2 cellular contexts compared by ENCODE assay signal in the genomic region with DNA sequence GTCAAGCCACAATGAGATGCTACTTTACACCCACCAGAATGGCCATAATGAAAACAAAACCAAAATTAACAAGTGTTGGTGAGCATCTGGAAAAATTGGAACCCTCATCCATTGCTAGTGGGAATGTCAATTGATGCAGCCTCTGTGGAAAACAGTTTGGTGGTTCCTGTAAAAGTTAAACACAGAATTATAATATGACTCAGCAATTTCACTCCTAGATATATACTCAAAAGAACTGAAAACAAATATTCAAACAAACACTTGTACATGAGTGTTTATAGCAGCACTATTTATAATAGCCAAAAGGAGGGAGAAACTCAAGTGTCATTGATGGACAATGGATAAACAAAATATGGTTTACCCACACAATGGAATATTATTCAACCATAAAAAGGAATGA.
TF ChIP-seq lines count a peak whose summit lies in the region.

No MANE protein-coding gene starts in this region.

TF ChIP-seq in IMR-90, 13 proteins besides CTCF, POLR2A, EP300 and RAD21:
- TF ChIP-seq MAFK (IDR thresholded peaks at IDR 0.05; ENCODE audit: low read depth, low read length) (peak; percentile 84), RCOR1 (IDR thresholded peaks at IDR 0.05; ENCODE audit: insufficient replicate concordance, low read length) (no peak), FOS (IDR thresholded peaks at IDR 0.05; ENCODE audit: low read depth, low read length) (no peak), NFE2L2 (IDR thresholded peaks at IDR 0.05; ENCODE audit: low read depth, low read length) (peak; percentile 92)
TF ChIP-seq in IMR-90: peak in this region for 2.

TF ChIP-seq in H1, 55 proteins besides CTCF, POLR2A, EP300 and RAD21:
- peak; percentile 13; the same call in 1 of the 2 replicates for TF ChIP-seq MAFK (IDR thresholded peaks at IDR 0.05; ENCODE audit: low read depth, low read length)
- TF ChIP-seq BACH1 (IDR thresholded peaks at IDR 0.05; ENCODE audit: low read length): peak; percentile 63; the same call in 1 of the 2 replicates
- no peak for TF ChIP-seq KDM4A (IDR thresholded peaks at IDR 0.05; ENCODE audit: low read depth, low read length, severe bottlenecking)
TF ChIP-seq in H1: peak in this region for 2.
